ENCODE assay signal across 13 cellular contexts in genomic region chr1:1875932-1876331, GRCh38. TPM values are rescaled to one million over a fixed set of nuclear protein-coding genes. Genes with fewer than 3 reads are reported as not detected.
DNase-seq lines count a peak whose midpoint lies in the region; ATAC-seq and TF ChIP-seq lines count a peak whose summit lies in the region.
"Had no signal": no experiment of that assay in that cellular context is flagged by ENCODE, and none has a peak within 500 bp of the region (broad histone marks: within the 10 kb centered on the region; RNA-seq: fewer than 3 reads in every experiment).

No MANE protein-coding gene starts in this region.

- no peaks in the 10 kb centered on the region for H3K27me3 Mint-ChIP-seq in activated naive CD4-positive, alpha-beta T cell treated with anti-CD3 and anti-CD28 coated beads for 36 hours (ENCODE audit: low read depth)
- no peaks in the 10 kb centered on the region for H3K27me3 Mint-ChIP-seq in activated CD8-positive, alpha-beta T cell treated with anti-CD3 and anti-CD28 coated beads for 36 hours
- H3K27me3 Mint-ChIP-seq in immature natural killer cell (ENCODE audit: low read depth in 3 of 3) (peaks cover 4 to 12% (median 11%) of the 10 kb centered on the region in 3 donors), nephron progenitor cell (ENCODE audit: low read depth, poor library complexity) (peaks cover 2% of the 10 kb centered on the region)
- H3K27me3 Mint-ChIP-seq in stimulated activated naive CD8-positive, alpha-beta T cell treated with anti-CD3 and anti-CD28 coated beads, Interleukin-15, amount 100 ng/mL, for 72 hours, result no peaks in the 10 kb centered on the region

- WGBS in adrenal gland, 4 donors, result 67 to 76% (median 71%) methylated on average over 1 of the region's 1 CpG

- no peaks in the 10 kb centered on the region for H3K27me3 ChIP-seq in adrenal gland

- H3K27ac ChIP-seq in adrenal gland, result no peak overlapping the region

- peak; percentile 58 for DNase-seq in activated naive CD4-positive, alpha-beta T cell treated with anti-CD3 and anti-CD28 coated beads for 36 hours
- DNase-seq in activated naive CD4-positive, alpha-beta T cell (lab: John Stamatoyannopoulos, UW), result no peak
- peak; percentile 75 for DNase-seq in activated CD8-positive, alpha-beta T cell treated with anti-CD3 and anti-CD28 coated beads for 36 hours
- DNase-seq in immature natural killer cell (no peak), adrenal gland (no peak), nephron progenitor cell (no peak)
- peak in 1 of 2 donors; percentile 66 for DNase-seq in stimulated activated naive CD8-positive, alpha-beta T cell treated with anti-CD3 and anti-CD28 coated beads, Interleukin-15, amount 100 ng/mL, for 72 hours
- DNase-seq: activated effector memory CD4-positive, alpha-beta T cell treated with Interleukin-2 at 50 U/mL for 16 hours; Kasumi-1; NCI-H1436 treated with DMSO at 0.1 percent for 48 hours; right cardiac atrium had no signal

- H3K9me3 Mint-ChIP-seq in activated naive CD4-positive, alpha-beta T cell treated with anti-CD3 and anti-CD28 coated beads for 36 hours, result no peaks in the 10 kb centered on the region
- no peaks in the 10 kb centered on the region for H3K9me3 Mint-ChIP-seq in activated CD8-positive, alpha-beta T cell treated with anti-CD3 and anti-CD28 coated beads for 36 hours
- no peaks in the 10 kb centered on the region for H3K9me3 Mint-ChIP-seq in immature natural killer cell
- no peaks in the 10 kb centered on the region for H3K9me3 Mint-ChIP-seq in stimulated activated naive CD8-positive, alpha-beta T cell treated with anti-CD3 and anti-CD28 coated beads, Interleukin-15, amount 100 ng/mL, for 72 hours
- H3K9me3 Mint-ChIP-seq in nephron progenitor cell, result peaks cover 64% of the 10 kb centered on the region
- H3K9me3 Mint-ChIP-seq: nephron had no signal

- H3K36me3 Mint-ChIP-seq in activated naive CD4-positive, alpha-beta T cell treated with anti-CD3 and anti-CD28 coated beads for 36 hours (ENCODE audit: low read depth), result peaks cover 38% of the 10 kb centered on the region
- H3K36me3 Mint-ChIP-seq in activated CD8-positive, alpha-beta T cell treated with anti-CD3 and anti-CD28 coated beads for 36 hours (ENCODE audit: low read depth), result peaks cover 71% of the 10 kb centered on the region
- H3K36me3 Mint-ChIP-seq in immature natural killer cell (peaks cover 3 to 5% (median 4%) of the 10 kb centered on the region in 3 donors), nephron progenitor cell (ENCODE audit: low read depth) (peaks cover 93% of the 10 kb centered on the region)

- H3K4me3 ChIP-seq in adrenal gland, result no peak overlapping the region

- intact Hi-C loops in activated naive CD4-positive, alpha-beta T cell treated with anti-CD3 and anti-CD28 coated beads for 36 hours (cut with micrococcal nuclease), result no loop called here
- intact Hi-C loops in activated CD8-positive, alpha-beta T cell treated with anti-CD3 and anti-CD28 coated beads for 36 hours (cut with micrococcal nuclease), result no loop called here
- intact Hi-C loops in adrenal gland (cut with DNase I), result no loop called here

- peaks cover 78% of the 10 kb centered on the region for H3K4me1 Mint-ChIP-seq in activated naive CD4-positive, alpha-beta T cell treated with anti-CD3 and anti-CD28 coated beads for 36 hours (ENCODE audit: low read depth)
- H3K4me1 Mint-ChIP-seq in activated CD8-positive, alpha-beta T cell treated with anti-CD3 and anti-CD28 coated beads for 36 hours (ENCODE audit: low read depth), result peaks cover 77% of the 10 kb centered on the region
- H3K4me1 Mint-ChIP-seq in immature natural killer cell (peaks cover 90 to 92% of the 10 kb centered on the region in 2 donors), nephron progenitor cell (peaks cover 20% of the 10 kb centered on the region)
- peaks cover 67% of the 10 kb centered on the region for H3K4me1 Mint-ChIP-seq in stimulated activated naive CD8-positive, alpha-beta T cell treated with anti-CD3 and anti-CD28 coated beads, Interleukin-15, amount 100 ng/mL, for 72 hours

- H3K4me1 ChIP-seq in adrenal gland (replicated peaks in 1 of 2), result peaks cover 30 to 70% of the 10 kb centered on the region in 2 donors

- no peaks in the 10 kb centered on the region for H3K9me3 ChIP-seq in adrenal gland (replicated peaks in 1 of 3)

- POLR2A ChIA-PET in activated CD8-positive, alpha-beta T cell treated with anti-CD3 and anti-CD28 coated beads for 36 hours (lab: Charles Lee), result interaction anchor here (1.0 to 2.5 kb wide), 5 partner anchors 10 to 96 kb away, joined by 3 to 13 read pairs (median 4); no protein-coding TSS in a partner anchor

- no peak for TF ChIP-seq CTCF in activated CD8-positive, alpha-beta T cell treated with anti-CD3 and anti-CD28 coated beads for 36 hours (IDR thresholded peaks at IDR 0.05)
- no peak for TF ChIP-seq CTCF in adrenal gland (IDR thresholded peaks at IDR 0.05)
- TF ChIP-seq CTCF in nephron progenitor cell (IDR thresholded peaks at IDR 0.05), result no peak

- peak; percentile 91 for ATAC-seq in activated CD8-positive, alpha-beta T cell treated with anti-CD3 and anti-CD28 coated beads for 36 hours
- ATAC-seq in stimulated activated naive CD8-positive, alpha-beta T cell treated with anti-CD3 and anti-CD28 coated beads, Interleukin-15, amount 100 ng/mL, for 72 hours, result peak; percentile 96
- ATAC-seq in HG03135 (IDR thresholded peaks at IDR 0.05; ENCODE audit: unreplicated experiment), result no peak
- ATAC-seq: right cardiac atrium had no signal

- peak overlapping the region; percentile 32 for H3K27ac Mint-ChIP-seq in activated naive CD4-positive, alpha-beta T cell treated with anti-CD3 and anti-CD28 coated beads for 36 hours
- H3K27ac Mint-ChIP-seq in activated CD8-positive, alpha-beta T cell treated with anti-CD3 and anti-CD28 coated beads for 36 hours, result peak overlapping the region; percentile 90
- H3K27ac Mint-ChIP-seq in immature natural killer cell (peak overlapping the region; percentile 69 to 88 (median 80)), nephron progenitor cell (no peak overlapping the region)
- H3K27ac Mint-ChIP-seq in stimulated activated naive CD8-positive, alpha-beta T cell treated with anti-CD3 and anti-CD28 coated beads, Interleukin-15, amount 100 ng/mL, for 72 hours, result peak overlapping the region in 1 of 2 donors; percentile 35
- H3K27ac Mint-ChIP-seq: nephron had no signal

- CTCF ChIA-PET in activated naive CD4-positive, alpha-beta T cell treated with anti-CD3 and anti-CD28 coated beads for 36 hours (lab: Charles Lee), result interaction anchor here (0.7 kb wide), 1 partner anchor 30 kb away, joined by 4 read pairs; no protein-coding TSS in a partner anchor
- CTCF ChIA-PET in activated CD8-positive, alpha-beta T cell treated with anti-CD3 and anti-CD28 coated beads for 36 hours (lab: Charles Lee), result interaction anchor here (0.7 to 3.2 kb wide), 3 partner anchors 23 to 33 kb away, joined by 3 to 14 read pairs (median 3); no protein-coding TSS in a partner anchor

- no peak overlapping the region for H3K4me3 Mint-ChIP-seq in activated naive CD4-positive, alpha-beta T cell treated with anti-CD3 and anti-CD28 coated beads for 36 hours
- no peak overlapping the region for H3K4me3 Mint-ChIP-seq in activated CD8-positive, alpha-beta T cell treated with anti-CD3 and anti-CD28 coated beads for 36 hours
- peak overlapping the region; percentile 17 to 70 (median 25) for H3K4me3 Mint-ChIP-seq in immature natural killer cell
- H3K4me3 Mint-ChIP-seq in stimulated activated naive CD8-positive, alpha-beta T cell treated with anti-CD3 and anti-CD28 coated beads, Interleukin-15, amount 100 ng/mL, for 72 hours, result peak overlapping the region; percentile 53 to 71
- H3K4me3 Mint-ChIP-seq in nephron progenitor cell, result no peak overlapping the region
- H3K4me3 Mint-ChIP-seq: nephron had no signal

- no peak for TF ChIP-seq POLR2A in adrenal gland (IDR thresholded peaks at IDR 0.05)

- peaks cover 0 to 7% of the 10 kb centered on the region in 2 donors for H3K36me3 ChIP-seq in adrenal gland (replicated peaks in 1 of 2)

RNA-seq across cellular contexts. Expression of gene GNB1, which starts 15.0 kb away (rescaled TPM):
- total RNA-seq in activated naive CD4-positive, alpha-beta T cell treated with anti-CD3 and anti-CD28 coated beads for 36 hours, result 100 to 1,000 TPM; 326 to 351 TPM
- total RNA-seq in activated CD8-positive, alpha-beta T cell treated with anti-CD3 and anti-CD28 coated beads for 36 hours, result 100 to 1,000 TPM; 318 to 330 TPM
- polyA plus RNA-seq in immature natural killer cell, result 100 to 1,000 TPM in 1 of 3 donors, 10 to 100 TPM in 2; 53.4 to 111 (median 98.7) TPM
- total RNA-seq in adrenal gland, result 100 to 1,000 TPM; 108 to 331 (median 232) TPM
- polyA plus RNA-seq in adrenal gland, result 100 to 1,000 TPM in 1 of 3 donors, 10 to 100 TPM in 2; 81.7 to 482 (median 84.8) TPM

RNA-seq across cellular contexts. Expression of gene CALML6, which starts 39.1 kb away (rescaled TPM):
- under 1 TPM; 0.41 to 0.86 TPM for total RNA-seq in activated naive CD4-positive, alpha-beta T cell treated with anti-CD3 and anti-CD28 coated beads for 36 hours
- total RNA-seq in activated CD8-positive, alpha-beta T cell treated with anti-CD3 and anti-CD28 coated beads for 36 hours, result under 1 TPM; 0.47 to 0.76 TPM
- polyA plus RNA-seq in immature natural killer cell (not detected), adrenal gland (1 to 10 TPM in 2 of 3 donors, not detected in 1; 3.2 to 4.7 TPM)
- under 1 TPM in 3 of 8 donors, not detected in 5; 0.35 to 0.61 (median 0.36) TPM for total RNA-seq in adrenal gland

RNA-seq across cellular contexts. Expression of gene TMEM52, which starts 43.1 kb away (rescaled TPM):
- total RNA-seq in activated naive CD4-positive, alpha-beta T cell treated with anti-CD3 and anti-CD28 coated beads for 36 hours, result under 1 TPM in 1 of 2 experiments, not detected in 1; 0.99 TPM
- total RNA-seq in activated CD8-positive, alpha-beta T cell treated with anti-CD3 and anti-CD28 coated beads for 36 hours, result 1 to 10 TPM; 2.1 to 2.2 TPM
- under 1 TPM in 1 of 3 donors, not detected in 2; 0.18 TPM for polyA plus RNA-seq in immature natural killer cell
- 10 to 100 TPM; 35.0 to 95.4 (median 68.5) TPM for total RNA-seq in adrenal gland
- 10 to 100 TPM; 20.9 to 94.0 (median 64.7) TPM for polyA plus RNA-seq in adrenal gland

Comparison
In these comparisons a context has a peak if more than half of its experiments do, and no peak if none do; other contexts are left out.
1. DNase-seq: peak in activated naive CD4-positive, alpha-beta T cell treated with anti-CD3 and anti-CD28 coated beads for 36 hours (single experiment) and activated CD8-positive, alpha-beta T cell treated with anti-CD3 and anti-CD28 coated beads for 36 hours (single experiment); none in activated naive CD4-positive, alpha-beta T cell (0 of 4), immature natural killer cell (0 of 3), adrenal gland (0 of 7) and nephron progenitor cell (single experiment).
2. H3K4me3 Mint-ChIP-seq: peak in immature natural killer cell (5 of 5) and stimulated activated naive CD8-positive, alpha-beta T cell treated with anti-CD3 and anti-CD28 coated beads, Interleukin-15, amount 100 ng/mL, for 72 hours (2 of 2); none in activated naive CD4-positive, alpha-beta T cell treated with anti-CD3 and anti-CD28 coated beads for 36 hours (single experiment), activated CD8-positive, alpha-beta T cell treated with anti-CD3 and anti-CD28 coated beads for 36 hours (single experiment) and nephron progenitor cell (single experiment).
3. RNA of gene TMEM52, which starts 43.1 kb away (total RNA-seq): 35.0 to 95.4 TPM in adrenal gland; 2.1 to 2.2 TPM in activated CD8-positive, alpha-beta T cell treated with anti-CD3 and anti-CD28 coated beads for 36 hours and 0.99 TPM in activated naive CD4-positive, alpha-beta T cell treated with anti-CD3 and anti-CD28 coated beads for 36 hours; every median in the first group is over 10 times any median in the second.